8 cellular contexts compared by ENCODE assay signal in the genomic region with DNA sequence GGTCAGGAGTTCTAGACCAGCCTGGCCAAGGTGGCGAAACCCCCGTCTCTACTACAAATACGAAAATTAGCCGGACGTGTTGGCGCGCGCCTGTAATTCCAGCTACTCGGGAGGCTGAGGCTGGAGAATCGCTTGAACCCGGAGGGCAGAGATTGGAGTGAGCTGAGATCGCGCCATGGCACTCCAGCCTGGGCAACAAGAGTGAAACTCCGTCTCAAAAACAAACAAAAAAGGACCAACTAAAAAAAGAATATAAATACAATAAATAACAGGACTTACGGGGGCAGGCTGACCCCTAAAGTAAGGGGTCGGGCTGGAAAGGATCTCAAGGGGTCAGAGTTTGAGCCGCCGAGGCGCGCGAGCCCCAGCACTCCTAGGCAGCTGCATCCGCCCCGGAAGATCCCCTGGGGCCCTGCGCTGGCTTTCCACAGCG. TPM values are rescaled to one million over a fixed set of nuclear protein-coding genes. Genes with fewer than 3 reads are reported as not detected.
DNase-seq lines count a peak whose midpoint lies in the region; FAIRE-seq and TF ChIP-seq lines count a peak whose summit lies in the region.

No MANE protein-coding gene starts in this region.

- H2AK5ac ChIP-seq in H1 (ENCODE audit: low read depth, low read length) = no peak overlapping the region

- peak overlapping the region; percentile 84 for H4K8ac ChIP-seq in H1 (ENCODE audit: extremely low read depth, insufficient read depth, low read length)

- H3K4me3 Mint-ChIP-seq in CD8-positive, alpha-beta memory T cell = peak overlapping the region; percentile 92 to 99 (median 95)

- no peak overlapping the region for H3K23ac ChIP-seq in H1 (ENCODE audit: insufficient read length)

- no peaks in the 10 kb centered on the region for H3K27me3 ChIP-seq in CD8-positive, alpha-beta memory T cell (ENCODE audit: insufficient read depth, low read length, poor library complexity, severe bottlenecking)
- no peaks in the 10 kb centered on the region for H3K27me3 ChIP-seq in H1 (replicated peaks in 1 of 4; ENCODE audit: control insufficient read depth in 3 of 4, extremely low read depth in 1 of 4, insufficient read depth in 3 of 4, low read length in 3 of 4)
- H3K27me3 ChIP-seq in osteoblast (ENCODE audit: insufficient read depth, low read length) = no peaks in the 10 kb centered on the region

- no peak overlapping the region for H3K56ac ChIP-seq in H1 (replicated peaks; ENCODE audit: insufficient read length, low read depth, low read length)

- H3K9ac ChIP-seq in H1 (replicated peaks in 1 of 4; ENCODE audit: extremely low read depth in 1 of 4, low read depth in 3 of 4, low read length in 3 of 4) = peak overlapping the region; percentile 65 to 80 (median 74)

- peaks cover 0 to 11% of the 10 kb centered on the region in 2 experiments for H4K20me1 ChIP-seq in H1 (replicated peaks in 1 of 2; ENCODE audit: control insufficient read depth in 1 of 2, insufficient read depth in 2 of 2, low read length in 2 of 2)
- peaks cover 24% of the 10 kb centered on the region for H4K20me1 ChIP-seq in osteoblast (ENCODE audit: insufficient read depth, low read length)

- TF ChIP-seq POLR2A in NB4 (IDR thresholded peaks at IDR 0.05; ENCODE audit: extremely low read depth, insufficient read length) = no peak
- no peak for TF ChIP-seq POLR2A in H1 (IDR thresholded peaks at IDR 0.05; ENCODE audit: control extremely low read depth in 1 of 2, low read depth in 2 of 2, low read length in 2 of 2)

- peak overlapping the region; percentile 79 for H3K4me3 ChIP-seq in CD8-positive, alpha-beta memory T cell (ENCODE audit: low read length)
- peak overlapping the region; percentile 79 for H3K4me3 ChIP-seq in NB4 (ENCODE audit: low read depth, low read length)
- H3K4me3 ChIP-seq in H1 (ENCODE audit: extremely low read depth in 1 of 4, insufficient read depth in 2 of 4, low read depth in 3 of 4, low read length in 4 of 4) = peak overlapping the region; percentile 49 to 95 (median 92)
- peak overlapping the region; percentile 99 for H3K4me3 ChIP-seq in osteoblast (ENCODE audit: insufficient read depth, low read length)

- H2BK120ac ChIP-seq in H1 (replicated peaks; ENCODE audit: low read depth, low read length) = no peak overlapping the region

- TF ChIP-seq RAD21 in H1 (IDR thresholded peaks at IDR 0.05 in 1 of 2, conservative IDR thresholded peaks at IDR 0.05 in 1 of 2; ENCODE audit: low read depth in 2 of 2, low read length in 2 of 2) = no peak

- no peak for TF ChIP-seq EP300 in H1 (IDR thresholded peaks at IDR 0.05; ENCODE audit: borderline replicate concordance in 1 of 2, low read depth in 2 of 2, low read length in 2 of 2)

- H3K9me3 ChIP-seq in CD8-positive, alpha-beta memory T cell (ENCODE audit: low read length) = no peaks in the 10 kb centered on the region
- no peaks in the 10 kb centered on the region for H3K9me3 ChIP-seq in H1 (ENCODE audit: insufficient read depth in 2 of 2, low read depth in 1 of 2, low read length in 1 of 2)
- no peaks in the 10 kb centered on the region for H3K9me3 ChIP-seq in osteoblast (ENCODE audit: low read depth, low read length)

- peaks cover 0 to 45% (median 5%) of the 10 kb centered on the region in 3 donors for H3K36me3 Mint-ChIP-seq in CD8-positive, alpha-beta memory T cell

- peak overlapping the region; percentile 91 for H3K4ac ChIP-seq in H1 (replicated peaks; ENCODE audit: insufficient read length, low read depth, low read length)

- peaks cover 0 to 48% of the 10 kb centered on the region in 2 experiments; a peak in 2 of 4 replicates for H3K79me2 ChIP-seq in H1 (ENCODE audit: control insufficient read depth in 1 of 2, insufficient read depth in 2 of 2, low read length in 2 of 2)
- peaks cover 73% of the 10 kb centered on the region for H3K79me2 ChIP-seq in osteoblast (ENCODE audit: insufficient read depth, low read length)

- H3K36me3 ChIP-seq in CD8-positive, alpha-beta memory T cell (ENCODE audit: insufficient read depth, low read length) = peaks cover 9% of the 10 kb centered on the region
- H3K36me3 ChIP-seq in H1 (ENCODE audit: control insufficient read depth in 2 of 4, insufficient read depth in 4 of 4, low read length in 3 of 4) = peaks cover 4 to 25% (median 8%) of the 10 kb centered on the region in 4 experiments; a peak in 6 of 8 replicates
- peaks cover 20% of the 10 kb centered on the region for H3K36me3 ChIP-seq in osteoblast (ENCODE audit: insufficient read depth, low read length)

- peak overlapping the region; percentile 80 for H3K27ac ChIP-seq in CD8-positive, alpha-beta memory T cell (ENCODE audit: low read depth, low read length)
- H3K27ac ChIP-seq in H1 (ENCODE audit: low read depth, low read length) = peak overlapping the region; percentile 66; the same call in 1 of the 2 replicates
- peak overlapping the region; percentile 92 for H3K27ac ChIP-seq in osteoblast (ENCODE audit: low read depth, low read length)

- CTCF ChIA-PET in CD8-positive, alpha-beta memory T cell (lab: Charles Lee) = interaction anchor here (0.8 to 3.1 kb wide), 23 partner anchors 10 to 368 kb away, joined by 3 to 28 read pairs (median 5); partner anchors contain the start of genes ARFRP1, DNAJC5, LIME1 and PPDPF
- CTCF ChIA-PET in H1 (lab: Charles Lee; ENCODE audit: partially characterized antibody) = interaction anchor here (0.9 to 5.8 kb wide), 21 partner anchors 9 to 401 kb away, joined by 3 to 59 read pairs (median 4); partner anchors contain the start of genes ARFRP1 and ZGPAT

- peaks cover 4% of the 10 kb centered on the region; the same call in 1 of the 2 replicates for H3K23me2 ChIP-seq in H1 (ENCODE audit: low read depth, low read length)

- H2AFZ ChIP-seq in H1 (ENCODE audit: low read length) = no peak overlapping the region
- H2AFZ ChIP-seq in osteoblast (ENCODE audit: low read length) = peak overlapping the region; percentile 91

- peaks cover 19 to 40% (median 32%) of the 10 kb centered on the region in 3 donors for H3K4me1 Mint-ChIP-seq in CD8-positive, alpha-beta memory T cell

- H4K91ac ChIP-seq in H1 (replicated peaks; ENCODE audit: insufficient read length, low read length) = peak overlapping the region; percentile 93

- H3K14ac ChIP-seq in H1 (ENCODE audit: insufficient read length) = no peak overlapping the region

- H2BK12ac ChIP-seq in H1 (ENCODE audit: low read depth, low read length) = peak overlapping the region; percentile 50; the same call in 1 of the 2 replicates

- H3K4me2 ChIP-seq in H1 (ENCODE audit: insufficient read depth in 1 of 2, low read depth in 2 of 2, low read length in 2 of 2) (peak overlapping the region; percentile 36 to 83), osteoblast (ENCODE audit: insufficient read depth, low read length) (peak overlapping the region; percentile 99)

- peak overlapping the region; percentile 80; the same call in 1 of the 2 replicates for H3K18ac ChIP-seq in H1 (ENCODE audit: extremely low read depth, low read length)

- no peak for TF ChIP-seq CTCF in NB4 (IDR thresholded peaks at IDR 0.05; ENCODE audit: low read depth, low read length)
- no peak for TF ChIP-seq CTCF in H1 (IDR thresholded peaks at IDR 0.05; ENCODE audit: control extremely low read depth in 1 of 3, insufficient read depth in 1 of 3, low read depth in 1 of 3, low read length in 3 of 3)
- no peak for TF ChIP-seq CTCF in osteoblast (IDR thresholded peaks at IDR 0.05; ENCODE audit: extremely low read depth, low read depth, low read length)

- POLR2A ChIA-PET in CD8-positive, alpha-beta memory T cell (lab: Charles Lee) = interaction anchor here (0.6 to 2.0 kb wide), 11 partner anchors 22 to 343 kb away, joined by 3 to 10 read pairs (median 4); partner anchors contain the start of genes ARFRP1, LIME1, PPDPF and PTK6
- POLR2A ChIA-PET in H1 (lab: Charles Lee; ENCODE audit: partially characterized antibody) = interaction anchor here (0.7 to 5.9 kb wide), 48 partner anchors 9 to 342 kb away, joined by 3 to 52 read pairs (median 4); partner anchors contain the start of genes ARFRP1, DNAJC5, PRPF6 and RTEL1

- H2BK20ac ChIP-seq in H1 (ENCODE audit: low read length) = no peak overlapping the region

- no peaks in the 10 kb centered on the region for H3K9me3 Mint-ChIP-seq in CD8-positive, alpha-beta memory T cell

- 1% methylated on average over 25 of the region's 25 CpGs; no CpG with 5 or more reads in 1 of the 2 experiments for WGBS in H1 (ENCODE audit: extremely low coverage in 1 of 2, insufficient coverage in 1 of 2, insufficient read length in 1 of 2, insufficient replicate concordance in 2 of 2, low coverage in 1 of 2, low lambda C conversion rate in 2 of 2, missing lambda C conversion rate in 1 of 2), 2 experiments

- peaks cover 21% of the 10 kb centered on the region for H3K4me1 ChIP-seq in CD8-positive, alpha-beta memory T cell (ENCODE audit: insufficient read depth, low read length)
- H3K4me1 ChIP-seq in H1 (replicated peaks in 1 of 4; ENCODE audit: control insufficient read depth in 3 of 4, insufficient read depth in 4 of 4, low read length in 3 of 4) (peaks cover under 1 to 9% (median 4%) of the 10 kb centered on the region in 4 experiments; a peak in 6 of 7 replicates), osteoblast (ENCODE audit: insufficient read depth, low read length) (peaks cover 21% of the 10 kb centered on the region)

- peaks cover 6% of the 10 kb centered on the region for H3K79me1 ChIP-seq in H1 (ENCODE audit: low read depth, low read length)

- peak overlapping the region; percentile 92 for H2BK5ac ChIP-seq in H1 (ENCODE audit: low read depth, low read length)

- peak overlapping the region; percentile 90 to 99 (median 96) for H3K27ac Mint-ChIP-seq in CD8-positive, alpha-beta memory T cell

- peak overlapping the region; percentile 65 for H4K5ac ChIP-seq in H1 (ENCODE audit: insufficient read length, low read depth, low read length)

- FAIRE-seq in H1 (lab: Jason Lieb, UNC) = no peak

- no peaks in the 10 kb centered on the region for H3K27me3 Mint-ChIP-seq in CD8-positive, alpha-beta memory T cell

- DNase-seq in CD8-positive, alpha-beta memory T cell = no peak
- DNase-seq in NB4 (ENCODE audit: low read depth) = no peak
- no peak for DNase-seq in H1 (ENCODE audit: low read depth in 1 of 2, low spot score in 2 of 2)
- no peak for DNase-seq in osteoblast (ENCODE audit: insufficient read length, low spot score, missing footprints)
- DNase-seq in KG1 (lab: John Stamatoyannopoulos, UW) = no peak
- DNase-seq in NCI-H2196 treated with DMSO at 0.1 percent for 48 hours (lab: John Stamatoyannopoulos, UW; ENCODE audit: unreplicated experiment) = no peak
- no peak for DNase-seq in NCI-H146 treated with DMSO at 0.1 percent for 48 hours (lab: John Stamatoyannopoulos, UW; ENCODE audit: unreplicated experiment)
- no peak for DNase-seq in NK-92 (lab: John Stamatoyannopoulos, UW; ENCODE audit: unreplicated experiment)

- H2BK15ac ChIP-seq in H1 (ENCODE audit: low read length) = no peak overlapping the region

RNA-seq across cellular contexts. Expression of gene TPD52L2, which starts 0.5 kb away (rescaled TPM):
- 10 to 100 TPM; 60.0 to 64.4 TPM for total RNA-seq in CD8-positive, alpha-beta memory T cell
- 72.1 TPM for polyA plus RNA-seq in CD8-positive, alpha-beta memory T cell
- 77.1 and 78.1 TPM in 2 replicates for total RNA-seq in H1 (2021; fragmentation: NEBNext Ultra II Directional; extraction: Animal tissue kit (Norgen Biotek cat#: 25700))
- polyA plus RNA-seq in H1 (2011; rRNA removed) = 80.2 and 96.5 TPM in 2 replicates
- polyA plus RNA-seq in H1 (2011; cell fraction: cytosol; rRNA removed) = 101 TPM
- 124 TPM for polyA plus RNA-seq in H1 (2011; cell fraction: nucleus; rRNA removed)
- polyA plus RNA-seq in H1 (2012, experiment 1 of 2) = 61.9 to 82.8 TPM (median 77.6 TPM) in 4 replicates
- 87.8 TPM for polyA plus RNA-seq in H1 (2012, experiment 2 of 2)
- polyA plus RNA-seq in H1 (2013, experiment 1 of 2) = 57.0 TPM
- polyA plus RNA-seq in H1 (2013, experiment 2 of 2) = 55.6 TPM
- polyA minus RNA-seq in H1 (2011; rRNA and poly(A)+ RNA removed) = 52.5 and 67.0 TPM in 2 replicates
- 78.2 TPM for polyA minus RNA-seq in H1 (2011; cell fraction: cytosol; rRNA and poly(A)+ RNA removed)
- polyA minus RNA-seq in H1 (2011; cell fraction: nucleus; rRNA and poly(A)+ RNA removed) = 31.7 TPM
- 99.6 and 115 TPM in 2 replicates for total RNA-seq in osteoblast

RNA-seq across cellular contexts. Expression of gene ABHD16B, which starts 3.3 kb away (rescaled TPM):
- total RNA-seq in CD8-positive, alpha-beta memory T cell = not detected
- polyA plus RNA-seq in CD8-positive, alpha-beta memory T cell = not detected
- total RNA-seq in H1 (2021; fragmentation: NEBNext Ultra II Directional; extraction: Animal tissue kit (Norgen Biotek cat#: 25700)) = not detected in 2 replicates
- 0.05 TPM in 1 of 2 replicates, not detected in the other for polyA plus RNA-seq in H1 (2011; rRNA removed)
- polyA plus RNA-seq in H1 (2011; cell fraction: cytosol; rRNA removed) = not detected
- polyA plus RNA-seq in H1 (2011; cell fraction: nucleus; rRNA removed) = not detected
- polyA plus RNA-seq in H1 (2012, experiment 1 of 2) = not detected in 4 replicates
- not detected for polyA plus RNA-seq in H1 (2012, experiment 2 of 2)
- polyA plus RNA-seq in H1 (2013, experiment 1 of 2) = not detected
- not detected for polyA plus RNA-seq in H1 (2013, experiment 2 of 2)
- polyA minus RNA-seq in H1 (2011; rRNA and poly(A)+ RNA removed) = not detected in 2 replicates
- polyA minus RNA-seq in H1 (2011; cell fraction: cytosol; rRNA and poly(A)+ RNA removed) = not detected
- polyA minus RNA-seq in H1 (2011; cell fraction: nucleus; rRNA and poly(A)+ RNA removed) = not detected
- total RNA-seq in osteoblast = not detected in 2 replicates

RNA-seq across cellular contexts. Expression of gene DNAJC5, which starts 30.4 kb away (rescaled TPM):
- total RNA-seq in CD8-positive, alpha-beta memory T cell = 10 to 100 TPM; 38.9 to 40.9 TPM
- 8.3 TPM for polyA plus RNA-seq in CD8-positive, alpha-beta memory T cell
- 31.2 and 32.8 TPM in 2 replicates for total RNA-seq in H1 (2021; fragmentation: NEBNext Ultra II Directional; extraction: Animal tissue kit (Norgen Biotek cat#: 25700))
- polyA plus RNA-seq in H1 (2011; rRNA removed) = 19.2 and 25.0 TPM in 2 replicates
- polyA plus RNA-seq in H1 (2011; cell fraction: cytosol; rRNA removed) = 22.5 TPM
- 27.7 TPM for polyA plus RNA-seq in H1 (2011; cell fraction: nucleus; rRNA removed)
- polyA plus RNA-seq in H1 (2012, experiment 1 of 2) = 21.6 to 26.2 TPM (median 23.4 TPM) in 4 replicates
- polyA plus RNA-seq in H1 (2012, experiment 2 of 2) = 21.6 TPM
- polyA plus RNA-seq in H1 (2013, experiment 1 of 2) = 15.5 TPM
- 16.2 TPM for polyA plus RNA-seq in H1 (2013, experiment 2 of 2)
- polyA minus RNA-seq in H1 (2011; rRNA and poly(A)+ RNA removed) = 25.3 and 25.7 TPM in 2 replicates
- polyA minus RNA-seq in H1 (2011; cell fraction: cytosol; rRNA and poly(A)+ RNA removed) = 19.9 TPM
- 13.3 TPM for polyA minus RNA-seq in H1 (2011; cell fraction: nucleus; rRNA and poly(A)+ RNA removed)
- 41.5 and 53.9 TPM in 2 replicates for total RNA-seq in osteoblast

RNA-seq across cellular contexts. Expression of gene ZBTB46, which starts 33.5 kb away (rescaled TPM):
- total RNA-seq in CD8-positive, alpha-beta memory T cell = under 1 TPM; 0.31 to 0.39 TPM
- 0.08 TPM for polyA plus RNA-seq in CD8-positive, alpha-beta memory T cell
- total RNA-seq in H1 (2021; fragmentation: NEBNext Ultra II Directional; extraction: Animal tissue kit (Norgen Biotek cat#: 25700)) = 21.1 and 22.4 TPM in 2 replicates
- polyA plus RNA-seq in H1 (2011; rRNA removed) = 6.4 and 10.7 TPM in 2 replicates
- polyA plus RNA-seq in H1 (2011; cell fraction: cytosol; rRNA removed) = 8.6 TPM
- polyA plus RNA-seq in H1 (2011; cell fraction: nucleus; rRNA removed) = 14.3 TPM
- polyA plus RNA-seq in H1 (2012, experiment 1 of 2) = 8.5 to 11.4 TPM (median 10.9 TPM) in 4 replicates
- 11.3 TPM for polyA plus RNA-seq in H1 (2012, experiment 2 of 2)
- polyA plus RNA-seq in H1 (2013, experiment 1 of 2) = 7.1 TPM
- 7.8 TPM for polyA plus RNA-seq in H1 (2013, experiment 2 of 2)
- 32.8 and 34.9 TPM in 2 replicates for polyA minus RNA-seq in H1 (2011; rRNA and poly(A)+ RNA removed)
- 22.2 TPM for polyA minus RNA-seq in H1 (2011; cell fraction: cytosol; rRNA and poly(A)+ RNA removed)
- polyA minus RNA-seq in H1 (2011; cell fraction: nucleus; rRNA and poly(A)+ RNA removed) = 18.9 TPM
- under 0.01 and 0.36 TPM in 2 replicates for total RNA-seq in osteoblast
